In the genomic region with DNA sequence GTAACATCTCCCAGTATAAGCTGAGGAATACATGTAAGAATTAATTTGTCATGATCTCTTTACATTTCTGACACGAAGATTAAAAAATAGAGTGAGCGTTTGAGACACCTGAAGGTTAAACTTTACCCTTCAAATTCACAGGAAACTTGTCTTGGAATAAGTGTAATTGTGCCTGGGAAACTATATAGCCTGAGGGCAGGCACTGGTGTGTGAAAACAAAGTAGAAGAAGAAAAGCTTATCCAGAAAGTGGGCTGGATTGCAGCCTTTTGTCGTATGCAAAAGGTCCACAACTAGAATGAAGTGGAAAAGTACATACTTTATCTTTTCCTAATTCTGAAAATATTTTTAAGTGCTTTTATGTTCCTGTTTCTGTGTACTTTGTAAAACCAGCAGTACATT, we compare ENCODE assay signal across 1 cellular context.
TF ChIP-seq lines count a peak whose summit lies in the region.

No MANE protein-coding gene starts in this region.

TF ChIP-seq in IMR-90, 13 proteins besides CTCF, POLR2A, EP300 and RAD21 (continued from another document):
- TF ChIP-seq, protein P1, sequence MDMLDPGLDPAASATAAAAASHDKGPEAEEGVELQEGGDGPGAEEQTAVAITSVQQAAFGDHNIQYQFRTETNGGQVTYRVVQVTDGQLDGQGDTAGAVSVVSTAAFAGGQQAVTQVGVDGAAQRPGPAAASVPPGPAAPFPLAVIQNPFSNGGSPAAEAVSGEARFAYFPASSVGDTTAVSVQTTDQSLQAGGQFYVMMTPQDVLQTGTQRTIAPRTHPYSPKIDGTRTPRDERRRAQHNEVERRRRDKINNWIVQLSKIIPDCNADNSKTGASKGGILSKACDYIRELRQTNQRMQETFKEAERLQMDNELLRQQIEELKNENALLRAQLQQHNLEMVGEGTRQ (IDR thresholded peaks at IDR 0.05; ENCODE audit: low read depth, low read length), result no peak
